8 cellular contexts compared by ENCODE assay signal in the genomic region with DNA sequence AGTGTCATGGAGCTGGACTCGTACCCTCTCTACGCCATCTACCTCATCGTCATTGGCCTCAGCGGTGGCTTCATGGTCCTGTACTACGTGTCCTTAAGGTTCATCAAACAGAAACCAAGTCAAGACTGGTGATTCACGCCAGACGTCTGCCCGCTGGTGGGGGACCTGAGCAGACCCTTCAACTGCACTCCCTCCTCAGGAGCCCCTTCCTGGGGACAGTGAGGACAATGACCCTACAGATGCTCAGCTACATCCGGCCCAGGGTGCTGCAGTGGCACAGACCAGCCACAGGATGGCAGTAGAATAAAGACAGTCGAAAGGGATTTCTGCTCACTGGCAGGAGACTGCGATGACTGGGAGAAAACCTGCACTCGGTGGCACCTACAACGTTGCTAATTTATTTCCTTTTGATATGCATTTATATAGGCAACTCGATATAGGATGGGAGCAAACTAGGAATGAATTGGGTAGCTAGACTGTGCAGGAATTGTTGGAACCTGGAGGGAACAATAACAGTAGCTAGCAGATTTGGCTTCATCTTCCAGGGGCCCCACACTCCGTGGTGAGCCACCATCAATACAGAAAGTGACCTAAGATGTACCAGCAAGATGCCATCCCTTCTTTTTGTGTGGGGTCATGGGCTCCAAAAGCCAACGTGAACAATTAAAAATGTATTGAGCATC. TPM values are rescaled to one million over a fixed set of nuclear protein-coding genes. Genes with fewer than 3 reads are reported as not detected.
A peak's percentile ranks its signal among the peaks of the same experiment; 100 is the strongest.
DNase-seq lines count a peak whose midpoint lies in the region; ATAC-seq and TF ChIP-seq lines count a peak whose summit lies in the region.

No MANE protein-coding gene starts in this region.

- H3K27me3 Mint-ChIP-seq in endothelial cell (ENCODE audit: unreplicated experiment), result peaks cover 4% of the 10 kb centered on the region

- H3K9me3 Mint-ChIP-seq in endothelial cell (ENCODE audit: unreplicated experiment), result no peaks in the 10 kb centered on the region

- TF ChIP-seq CTCF in AG09309 (IDR thresholded peaks at IDR 0.05; ENCODE audit: control insufficient read depth, insufficient read depth, low read depth, low read length, missing control alignments), result peak; percentile 96
- peak; percentile 88 for TF ChIP-seq CTCF in endothelial cell (IDR thresholded peaks at IDR 0.05; ENCODE audit: unreplicated experiment)

- DNase-seq in AG09309 (ENCODE audit: low read depth) (peak; percentile 4), NCI-H82 (lab: John Stamatoyannopoulos, UW) (peak; percentile 80), endothelial cell (ENCODE audit: low spot score) (peak; percentile 74), middle frontal gyrus (ENCODE audit: extremely low spot score, low spot score) (peak; percentile 56)
- peak; percentile 87 for DNase-seq in activated CD8-positive, alpha-beta memory T cell treated with anti-CD3 and anti-CD28 coated beads for 24 hours
- peak; percentile 48 for DNase-seq in stimulated activated CD8-positive, alpha-beta memory T cell treated with anti-CD3 and anti-CD28 coated beads, Interleukin-7, amount 100 ng/mL, for 24 hours (ENCODE audit: low read depth)

- no peak overlapping the region for H3K27ac Mint-ChIP-seq in endothelial cell (ENCODE audit: unreplicated experiment)

- H3K4me3 Mint-ChIP-seq in endothelial cell (ENCODE audit: unreplicated experiment), result no peak overlapping the region

- H3K4me1 Mint-ChIP-seq in endothelial cell (ENCODE audit: unreplicated experiment), result no peaks in the 10 kb centered on the region

- peak; percentile 55 for ATAC-seq in GM18873 (IDR thresholded peaks at IDR 0.05; ENCODE audit: low FRiP score, unreplicated experiment)
- peak; percentile 77 for ATAC-seq in HG03571 (IDR thresholded peaks at IDR 0.05; ENCODE audit: unreplicated experiment)

- H3K36me3 Mint-ChIP-seq in endothelial cell (ENCODE audit: low read depth, unreplicated experiment), result no peaks in the 10 kb centered on the region

- H3K4me3 ChIP-seq in AG09309 (ENCODE audit: control insufficient read depth, low read depth, low read length), result no peak overlapping the region

RNA-seq across cellular contexts. Expression of a gene that starts 39.2 kb away (rescaled TPM):
- not detected for total RNA-seq in endothelial cell (ENCODE audit: unreplicated experiment)

RNA-seq across cellular contexts. Expression of a gene that starts 39.3 kb away (rescaled TPM):
- not detected for total RNA-seq in endothelial cell (ENCODE audit: unreplicated experiment)

Comparison
In these comparisons a context has a peak if more than half of its experiments do, and no peak if none do; other contexts are left out.
1. DNase-seq: peak in every context shown above with its lines; median percentile 87 in activated CD8-positive, alpha-beta memory T cell treated with anti-CD3 and anti-CD28 coated beads for 24 hours; 80 in NCI-H82; 74 in endothelial cell; 56 in middle frontal gyrus; 48 in stimulated activated CD8-positive, alpha-beta memory T cell treated with anti-CD3 and anti-CD28 coated beads, Interleukin-7, amount 100 ng/mL, for 24 hours; 4 in AG09309.